8 cellular contexts compared by ENCODE assay signal in the genomic region with DNA sequence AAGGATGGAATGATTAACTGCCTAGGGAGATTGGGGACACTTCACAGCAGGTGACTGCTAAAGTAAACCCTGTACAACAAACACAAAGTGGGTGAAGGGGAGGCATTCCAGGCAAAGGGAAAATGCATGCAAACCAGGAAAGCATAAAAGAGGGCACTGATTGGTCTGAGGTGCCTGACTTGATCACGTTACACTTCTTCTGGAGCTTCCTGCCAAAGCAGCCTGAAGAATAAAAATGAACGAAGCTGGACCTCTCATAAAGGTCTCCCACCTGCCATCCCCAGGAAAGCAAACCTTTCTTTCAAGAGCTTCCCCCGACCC. TPM values are rescaled to one million over a fixed set of nuclear protein-coding genes. Genes with fewer than 3 reads are reported as not detected.
DNase-seq lines count a peak whose midpoint lies in the region; ATAC-seq and TF ChIP-seq lines count a peak whose summit lies in the region.

No MANE protein-coding gene starts in this region.

- H3K9me3 ChIP-seq in HEK293 (ENCODE audit: control insufficient read depth, insufficient read depth, low read depth, low read length) (no peaks in the 10 kb centered on the region), SK-N-SH (no peaks in the 10 kb centered on the region), left lung (no peaks in the 10 kb centered on the region), tibial nerve (no peaks in the 10 kb centered on the region)

- TF ChIP-seq EP300 in SK-N-SH (IDR thresholded peaks at IDR 0.05; ENCODE audit: borderline replicate concordance in 1 of 2, low read depth in 1 of 2, low read length in 1 of 2) (no peak), tibial nerve (IDR thresholded peaks at IDR 0.05) (no peak)

- TF ChIP-seq POLR2A in tibial nerve (IDR thresholded peaks at IDR 0.05) (no peak), erythroblast (IDR thresholded peaks at IDR 0.05; ENCODE audit: low read length) (no peak)

- H3K27me3 ChIP-seq in SK-N-SH (ENCODE audit: insufficient read depth) (no peaks in the 10 kb centered on the region), left lung (no peaks in the 10 kb centered on the region), tibial nerve (no peaks in the 10 kb centered on the region)

- no peaks in the 10 kb centered on the region for H3K9me2 ChIP-seq in SK-N-SH

- intact Hi-C loops in Calu3 (cut with micrococcal nuclease; ENCODE audit: unreplicated experiment): no loop called here
- intact Hi-C loops in left lung (cut with DNase I): loop anchor here in 1 of 2 donors (10.0 kb wide), 1 partner anchor 123 kb away; no protein-coding TSS in a partner anchor

- H3K4me1 ChIP-seq in HEK293 (ENCODE audit: control insufficient read depth, insufficient read depth, low read length) (peaks cover 15% of the 10 kb centered on the region), SK-N-SH (ENCODE audit: control insufficient read depth in 1 of 2, insufficient read depth in 2 of 2, low read depth in 1 of 2, low read length in 1 of 2) (peaks cover 0 to 24% of the 10 kb centered on the region in 2 experiments; a peak in 3 of 4 replicates), left lung (peaks cover 9 to 28% of the 10 kb centered on the region in 2 donors), tibial nerve (peaks cover 0 to 31% (median 4%) of the 10 kb centered on the region in 4 donors)

- H3K4me3 Mint-ChIP-seq in Calu3 (ENCODE audit: low read depth, unreplicated experiment): no peak overlapping the region

- no peak overlapping the region for H2AFZ ChIP-seq in SK-N-SH (ENCODE audit: low read depth)

- peaks cover 31% of the 10 kb centered on the region for H4K20me1 ChIP-seq in SK-N-SH (ENCODE audit: insufficient read depth)

- CTCF ChIA-PET in Calu3 (lab: Charles Lee): interaction anchor here (0.6 to 2.2 kb wide), 13 partner anchors 9 to 223 kb away, joined by 3 to 62 read pairs (median 4); partner anchors contain the start of gene TMEM9B
- CTCF ChIA-PET in HEK293 (lab: Yijun Ruan, JAX): interaction anchor here (0.5 to 5.2 kb wide), 52 partner anchors 8 to 1191 kb away, joined by 3 to 78 read pairs (median 4); no protein-coding TSS in a partner anchor
- CTCF ChIA-PET in SK-N-SH (lab: Yijun Ruan, JAX): interaction anchor here (0.6 to 6.3 kb wide), 60 partner anchors 10 to 1132 kb away, joined by 3 to 205 read pairs (median 6); partner anchors contain the start of genes AKIP1 and NRIP3

- TF ChIP-seq CTCF in Calu3 (IDR thresholded peaks at IDR 0.05; ENCODE audit: unreplicated experiment) (no peak), HEK293 (tag by site-specific recombination; IDR thresholded peaks at IDR 0.05) (no peak), SK-N-SH (IDR thresholded peaks at IDR 0.05) (no peak), left lung (IDR thresholded peaks at IDR 0.05) (peak in 1 of 2 donors; percentile 18), tibial nerve (IDR thresholded peaks at IDR 0.05) (peak in 1 of 5 experiments; percentile 8)

- no peaks in the 10 kb centered on the region for H3K27me3 Mint-ChIP-seq in Calu3 (ENCODE audit: unreplicated experiment)

- no peaks in the 10 kb centered on the region for H3K79me2 ChIP-seq in SK-N-SH (ENCODE audit: insufficient read depth)

- 0 out of 2 replicates have a peak overlapping the region, but pooled peaks have one; percentile 42 for H3K4me2 ChIP-seq in SK-N-SH

- peak overlapping the region; percentile 8 for H3K27ac Mint-ChIP-seq in Calu3 (ENCODE audit: unreplicated experiment)

- H3K4me3 ChIP-seq in HEK293 (ENCODE audit: low read depth, low read length) (no peak overlapping the region), SK-N-SH (ENCODE audit: low read depth in 2 of 2, low read length in 1 of 2) (no peak overlapping the region), left lung (no peak overlapping the region), tibial nerve (no peak overlapping the region)

- TF ChIP-seq RAD21 in SK-N-SH (IDR thresholded peaks at IDR 0.05; ENCODE audit: low read length): no peak

- H3K9me3 Mint-ChIP-seq in Calu3 (ENCODE audit: low read depth, unreplicated experiment): no peaks in the 10 kb centered on the region

- H3K9ac ChIP-seq in SK-N-SH: no peak overlapping the region

- ATAC-seq in left lung: peak; percentile 26

- POLR2A ChIA-PET in HEK293 (lab: Yijun Ruan, JAX): interaction anchor here (1.0 to 1.3 kb wide), 5 partner anchors 122 to 456 kb away, joined by 3 to 7 read pairs (median 4); partner anchors contain the start of genes DENND5A, RPL27A, TMEM9B and TRIM66
- POLR2A ChIA-PET in SK-N-SH (lab: Yijun Ruan, JAX): interaction anchor here (0.6 to 1.5 kb wide), 5 partner anchors 9 to 224 kb away, joined by 3 to 7 read pairs (median 3); partner anchors contain the start of gene TMEM9B

- 62% methylated on average over 3 of the region's 3 CpGs for WGBS in SK-N-SH (ENCODE audit: low lambda C conversion rate)
- whole genome bisulfite sequencing in tibial nerve, 2 donors: 72 to 78% methylated on average over 3 of the region's 3 CpGs

- peaks cover 0 to 70% of the 10 kb centered on the region in 2 experiments; a peak in 2 of 3 replicates for H3K36me3 ChIP-seq in HEK293 (ENCODE audit: control insufficient read depth in 2 of 2, insufficient read depth in 1 of 2, low read length in 2 of 2)
- H3K36me3 ChIP-seq in SK-N-SH (replicated peaks in 1 of 2; ENCODE audit: control insufficient read depth in 1 of 2, insufficient read depth in 2 of 2, low read length in 1 of 2): peaks cover 43 to 48% of the 10 kb centered on the region in 2 experiments
- peaks cover 0 to 67% of the 10 kb centered on the region in 2 donors for H3K36me3 ChIP-seq in left lung
- peaks cover 0 to 69% (median 0%) of the 10 kb centered on the region in 3 donors for H3K36me3 ChIP-seq in tibial nerve

- H3K27ac ChIP-seq in HEK293 (ENCODE audit: extremely low read depth, low read depth, low read length): peak overlapping the region; percentile 66
- peak overlapping the region in 1 of 2 experiments; percentile 70; a peak in 2 of 4 replicates for H3K27ac ChIP-seq in SK-N-SH (ENCODE audit: low read depth in 2 of 2, low read length in 1 of 2)
- peak overlapping the region; percentile 27 to 64 for H3K27ac ChIP-seq in left lung
- H3K27ac ChIP-seq in tibial nerve: peak overlapping the region in 2 of 4 donors; percentile 4 to 57

- DNase-seq in Calu3: no peak
- DNase-seq in SK-N-SH: no peak
- DNase-seq in left lung: no peak
- no peak for DNase-seq in D341Med (ENCODE audit: low spot score)
- no peak for DNase-seq in tibial nerve (ENCODE audit: low spot score in 2 of 2)
- no peak for DNase-seq in erythroblast (lab: John Stamatoyannopoulos, UW)
- no peak for DNase-seq in DMS114 treated with DMSO at 0.1 percent for 48 hours (lab: John Stamatoyannopoulos, UW; ENCODE audit: unreplicated experiment)

- H3K4me1 Mint-ChIP-seq in Calu3 (ENCODE audit: low read depth, unreplicated experiment): peaks cover 34% of the 10 kb centered on the region

- H3K36me3 Mint-ChIP-seq in Calu3 (ENCODE audit: insufficient read depth, unreplicated experiment): peaks cover 9% of the 10 kb centered on the region

- BruUV-seq in Calu3 (replicated peaks; lab: Mats Ljungman, UMichigan): no TSS peak

- H3F3A ChIP-seq in SK-N-SH (replicated peaks; ENCODE audit: insufficient read depth): peaks cover 33% of the 10 kb centered on the region

TF ChIP-seq in HEK293, 187 proteins besides CTCF, POLR2A, EP300 and RAD21:
- TF ChIP-seq MZF1 (tag by site-specific recombination; IDR thresholded peaks at IDR 0.05; ENCODE audit: borderline replicate concordance) (peak; percentile 10; the same call in 1 of the 2 replicates), SP7 (tag by site-specific recombination; IDR thresholded peaks at IDR 0.05) (0 out of 2 replicates have a peak, but pooled peaks have one; percentile 27), KLF17 (tag by site-specific recombination; IDR thresholded peaks at IDR 0.05) (no peak), ZNF747 (tag by site-specific recombination; IDR thresholded peaks at IDR 0.05) (no peak)

TF ChIP-seq in SK-N-SH, 30 proteins besides CTCF, POLR2A, EP300 and RAD21:
- no peak for TF ChIP-seq TCF12 (IDR thresholded peaks at IDR 0.05)

RNA-seq across cellular contexts. Expression of gene SCUBE2, which starts 46.7 kb away (rescaled TPM):
- total RNA-seq in Calu3 (2022): not detected in 2 replicates
- polyA plus RNA-seq in SK-N-SH (2012; rRNA removed): 0.70 and 0.76 TPM in 2 replicates
- 0.79 and 0.88 TPM in 2 replicates for polyA plus RNA-seq in SK-N-SH (2012; cell fraction: cytosol; rRNA removed)
- polyA plus RNA-seq in SK-N-SH (2012; cell fraction: nucleus; rRNA removed): 1.2 and 1.4 TPM in 2 replicates
- 1 to 10 TPM; 2.7 to 3.9 TPM for total RNA-seq in left lung
- 10 to 100 TPM in 1 of 4 donors, 1 to 10 TPM in 3; 3.1 to 12.6 (median 4.7) TPM for total RNA-seq in tibial nerve
